Comparison of ENCODE assay signal across 9 cellular contexts in the genomic region with DNA sequence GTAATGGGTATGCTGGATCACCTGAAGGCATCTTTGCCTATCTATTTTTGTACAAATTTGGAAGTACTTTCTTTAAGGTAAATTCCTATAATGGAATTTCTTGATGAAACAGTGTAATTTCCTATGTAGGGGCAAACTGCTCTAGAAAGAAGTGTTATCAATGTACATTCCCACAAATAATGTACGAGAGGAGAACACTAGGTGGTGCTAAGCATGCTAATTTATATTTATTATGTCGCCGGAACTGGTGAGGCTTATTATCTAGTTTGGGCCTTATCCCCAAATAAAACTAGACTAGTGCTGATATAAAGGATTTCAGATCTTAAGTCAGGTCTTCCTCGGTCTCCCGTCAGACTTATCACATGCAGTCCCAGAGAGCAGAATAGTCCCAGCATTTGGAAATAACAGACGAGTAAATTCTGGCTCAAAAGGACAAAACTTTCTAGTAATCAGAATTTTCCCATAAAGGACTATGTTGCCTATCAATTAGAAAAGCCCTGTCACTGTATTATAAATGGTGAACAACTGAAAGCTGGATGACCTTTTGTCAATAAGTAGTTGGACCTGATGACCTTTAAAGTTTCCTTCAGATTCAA.
DNase-seq lines count a peak whose midpoint lies in the region; ATAC-seq, FAIRE-seq and TF ChIP-seq lines count a peak whose summit lies in the region.
"Had no signal": no experiment of that assay in that cellular context is flagged by ENCODE, and none has a peak within 500 bp of the region (broad histone marks: within the 10 kb centered on the region; RNA-seq: fewer than 3 reads in every experiment).

No MANE protein-coding gene starts in this region.

- H3K9me3 ChIP-seq in A673 (ENCODE audit: low read depth, low read length, poor library complexity, severe bottlenecking) = no peaks in the 10 kb centered on the region

- BruUV-seq in A673 (replicated peaks; lab: Mats Ljungman, UMichigan) = no TSS peak

- CTCF ChIA-PET in A673 (lab: Charles Lee) = interaction anchor here (1.1 kb wide), 1 partner anchor 137 kb away, joined by 3 read pairs; no protein-coding TSS in a partner anchor

- no peak overlapping the region for H3K4me3 ChIP-seq in A673 (ENCODE audit: low read depth, low read length, poor library complexity, severe bottlenecking)

- POLR2A ChIA-PET in A673 (lab: Charles Lee; ENCODE audit: low non-redundant PET) = no interaction called here

- intact Hi-C loops in A673 (cut with micrococcal nuclease; ENCODE audit: unreplicated experiment) = no loop called here

- peak; percentile 77 for DNase-seq in A673 (ENCODE audit: low spot score)
- DNase-seq in H54 (ENCODE audit: insufficient read length, low spot score) = no peak
- DNase-seq in iPS-NIHi11 (ENCODE audit: low spot score) = peak; percentile 24
- DNase-seq in AG08396 (ENCODE audit: low spot score) = no peak
- DNase-seq in iPS-NIHi7 (ENCODE audit: extremely low spot score) = no peak
- DNase-seq: activated B cell treated with CpG ODN at 0.5 μM for 24 hours had no signal

- no peak for TF ChIP-seq POLR2A in H54 (IDR thresholded peaks at IDR 0.05; ENCODE audit: low read depth, low read length)

- no peaks in the 10 kb centered on the region for H3K27me3 ChIP-seq in A673 (replicated peaks; ENCODE audit: insufficient read depth, low read depth, low read length, poor library complexity)

- H3K4me1 ChIP-seq in A673 (ENCODE audit: insufficient read depth, low read length, poor library complexity, severe bottlenecking) = peaks cover 17% of the 10 kb centered on the region

- FAIRE-seq in H54 (lab: Jason Lieb, UNC) = peak; percentile 6

- no peaks in the 10 kb centered on the region for H3K36me3 ChIP-seq in A673 (ENCODE audit: insufficient read depth, low read length, poor library complexity, severe bottlenecking)

- peak; percentile 59; the same call in 2 of the 3 replicates for ATAC-seq in SK-N-SH treated with all-trans-retinoic acid at 6 μM for 48 hours
- ATAC-seq in HG02642 (IDR thresholded peaks at IDR 0.05; ENCODE audit: poor library complexity, unreplicated experiment) = no peak
- ATAC-seq in HG03457 (IDR thresholded peaks at IDR 0.05; ENCODE audit: unreplicated experiment) = no peak

- no peak overlapping the region for H3K27ac ChIP-seq in A673 (ENCODE audit: low read depth, low read length, poor library complexity, severe bottlenecking)

- peak; percentile 76 for TF ChIP-seq CTCF in A673 (conservative IDR thresholded peaks at IDR 0.05; ENCODE audit: low read depth, low read length)

TF ChIP-seq in SK-N-SH treated with all-trans-retinoic acid at 6 μM for 48 hours, 23 proteins besides CTCF, POLR2A, EP300 and RAD21:
- TF ChIP-seq, protein P1, sequence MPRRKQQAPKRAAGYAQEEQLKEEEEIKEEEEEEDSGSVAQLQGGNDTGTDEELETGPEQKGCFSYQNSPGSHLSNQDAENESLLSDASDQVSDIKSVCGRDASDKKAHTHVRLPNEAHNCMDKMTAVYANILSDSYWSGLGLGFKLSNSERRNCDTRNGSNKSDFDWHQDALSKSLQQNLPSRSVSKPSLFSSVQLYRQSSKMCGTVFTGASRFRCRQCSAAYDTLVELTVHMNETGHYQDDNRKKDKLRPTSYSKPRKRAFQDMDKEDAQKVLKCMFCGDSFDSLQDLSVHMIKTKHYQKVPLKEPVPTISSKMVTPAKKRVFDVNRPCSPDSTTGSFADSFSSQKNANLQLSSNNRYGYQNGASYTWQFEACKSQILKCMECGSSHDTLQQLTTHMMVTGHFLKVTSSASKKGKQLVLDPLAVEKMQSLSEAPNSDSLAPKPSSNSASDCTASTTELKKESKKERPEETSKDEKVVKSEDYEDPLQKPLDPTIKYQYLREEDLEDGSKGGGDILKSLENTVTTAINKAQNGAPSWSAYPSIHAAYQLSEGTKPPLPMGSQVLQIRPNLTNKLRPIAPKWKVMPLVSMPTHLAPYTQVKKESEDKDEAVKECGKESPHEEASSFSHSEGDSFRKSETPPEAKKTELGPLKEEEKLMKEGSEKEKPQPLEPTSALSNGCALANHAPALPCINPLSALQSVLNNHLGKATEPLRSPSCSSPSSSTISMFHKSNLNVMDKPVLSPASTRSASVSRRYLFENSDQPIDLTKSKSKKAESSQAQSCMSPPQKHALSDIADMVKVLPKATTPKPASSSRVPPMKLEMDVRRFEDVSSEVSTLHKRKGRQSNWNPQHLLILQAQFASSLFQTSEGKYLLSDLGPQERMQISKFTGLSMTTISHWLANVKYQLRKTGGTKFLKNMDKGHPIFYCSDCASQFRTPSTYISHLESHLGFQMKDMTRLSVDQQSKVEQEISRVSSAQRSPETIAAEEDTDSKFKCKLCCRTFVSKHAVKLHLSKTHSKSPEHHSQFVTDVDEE (CRISPR knock-in tag; IDR thresholded peaks at IDR 0.05) = no peak
- no peak for TF ChIP-seq SNAI2 (CRISPR knock-in tag; IDR thresholded peaks at IDR 0.05)
- TF ChIP-seq ESRRG (CRISPR knock-in tag; IDR thresholded peaks at IDR 0.05) = no peak
- TF ChIP-seq, protein P2, sequence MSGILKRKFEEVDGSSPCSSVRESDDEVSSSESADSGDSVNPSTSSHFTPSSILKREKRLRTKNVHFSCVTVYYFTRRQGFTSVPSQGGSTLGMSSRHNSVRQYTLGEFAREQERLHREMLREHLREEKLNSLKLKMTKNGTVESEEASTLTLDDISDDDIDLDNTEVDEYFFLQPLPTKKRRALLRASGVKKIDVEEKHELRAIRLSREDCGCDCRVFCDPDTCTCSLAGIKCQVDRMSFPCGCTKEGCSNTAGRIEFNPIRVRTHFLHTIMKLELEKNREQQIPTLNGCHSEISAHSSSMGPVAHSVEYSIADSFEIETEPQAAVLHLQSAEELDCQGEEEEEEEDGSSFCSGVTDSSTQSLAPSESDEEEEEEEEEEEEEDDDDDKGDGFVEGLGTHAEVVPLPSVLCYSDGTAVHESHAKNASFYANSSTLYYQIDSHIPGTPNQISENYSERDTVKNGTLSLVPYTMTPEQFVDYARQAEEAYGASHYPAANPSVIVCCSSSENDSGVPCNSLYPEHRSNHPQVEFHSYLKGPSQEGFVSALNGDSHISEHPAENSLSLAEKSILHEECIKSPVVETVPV (CRISPR knock-in tag; IDR thresholded peaks at IDR 0.05) = no peak
- TF ChIP-seq ZC3H10 (CRISPR knock-in tag; IDR thresholded peaks at IDR 0.05) = no peak
- TF ChIP-seq, protein P3, sequence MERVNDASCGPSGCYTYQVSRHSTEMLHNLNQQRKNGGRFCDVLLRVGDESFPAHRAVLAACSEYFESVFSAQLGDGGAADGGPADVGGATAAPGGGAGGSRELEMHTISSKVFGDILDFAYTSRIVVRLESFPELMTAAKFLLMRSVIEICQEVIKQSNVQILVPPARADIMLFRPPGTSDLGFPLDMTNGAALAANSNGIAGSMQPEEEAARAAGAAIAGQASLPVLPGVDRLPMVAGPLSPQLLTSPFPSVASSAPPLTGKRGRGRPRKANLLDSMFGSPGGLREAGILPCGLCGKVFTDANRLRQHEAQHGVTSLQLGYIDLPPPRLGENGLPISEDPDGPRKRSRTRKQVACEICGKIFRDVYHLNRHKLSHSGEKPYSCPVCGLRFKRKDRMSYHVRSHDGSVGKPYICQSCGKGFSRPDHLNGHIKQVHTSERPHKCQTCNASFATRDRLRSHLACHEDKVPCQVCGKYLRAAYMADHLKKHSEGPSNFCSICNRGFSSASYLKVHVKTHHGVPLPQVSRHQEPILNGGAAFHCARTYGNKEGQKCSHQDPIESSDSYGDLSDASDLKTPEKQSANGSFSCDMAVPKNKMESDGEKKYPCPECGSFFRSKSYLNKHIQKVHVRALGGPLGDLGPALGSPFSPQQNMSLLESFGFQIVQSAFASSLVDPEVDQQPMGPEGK (CRISPR knock-in tag; IDR thresholded peaks at IDR 0.05; ENCODE audit: borderline replicate concordance) = no peak
- TF ChIP-seq BACH2 (CRISPR knock-in tag; IDR thresholded peaks at IDR 0.05; ENCODE audit: borderline replicate concordance) = no peak

Comparison
In these comparisons a context has a peak if more than half of its experiments do, and no peak if none do; other contexts are left out.
1. DNase-seq: peak in A673 (single experiment) and iPS-NIHi11 (single experiment); none in H54 (single experiment), AG08396 (single experiment) and iPS-NIHi7 (single experiment).